ENCODE assay signal across 1 cellular context in the genomic region with DNA sequence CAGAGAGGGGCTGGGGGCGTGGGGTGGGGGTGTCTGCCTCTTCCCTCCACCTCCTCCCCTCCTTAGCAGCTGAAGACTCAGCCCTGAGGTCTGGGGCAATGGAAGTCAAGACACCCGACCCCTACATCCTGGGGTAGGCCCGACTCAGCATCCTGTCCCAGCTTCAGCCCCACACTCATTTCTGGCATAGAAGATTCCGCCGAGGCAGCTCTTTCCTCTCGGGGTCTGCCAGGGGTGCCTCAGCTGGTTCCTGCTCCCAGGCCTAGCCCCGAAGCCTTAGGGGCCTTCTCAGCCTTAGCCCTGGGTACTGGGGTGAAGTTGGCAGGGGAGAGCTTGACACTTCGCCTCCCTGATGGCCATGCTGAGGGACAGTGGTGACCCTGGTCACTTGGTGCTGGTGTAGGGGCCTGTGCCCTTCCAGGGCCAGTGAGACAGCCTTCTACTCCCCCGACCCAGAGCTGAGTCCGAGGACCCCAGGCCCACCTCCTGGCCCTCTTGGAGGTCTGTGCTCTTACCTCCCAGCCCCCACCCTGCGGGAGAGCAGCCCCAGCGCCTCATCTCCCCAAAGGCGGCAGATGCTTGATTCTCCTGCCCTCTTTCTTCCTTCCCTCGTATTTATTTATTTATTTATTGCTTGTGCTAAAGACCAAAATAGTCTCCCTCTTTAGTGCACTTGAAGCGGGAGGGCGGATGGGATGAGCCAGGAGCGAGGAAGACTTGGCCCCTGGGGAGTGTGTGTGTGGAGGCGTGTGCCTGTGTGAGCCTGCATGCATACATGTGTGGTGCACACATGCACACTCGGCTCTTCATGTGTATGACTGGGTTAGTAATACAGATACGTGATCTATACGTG.
TF ChIP-seq lines count a peak whose summit lies in the region.

No MANE protein-coding gene starts in this region.

TF ChIP-seq in H1, 55 proteins besides CTCF, POLR2A, EP300 and RAD21:
- TF ChIP-seq PHF8 (conservative IDR thresholded peaks at IDR 0.05; ENCODE audit: low read depth, low read length): no peak
- TF ChIP-seq, protein P1, sequence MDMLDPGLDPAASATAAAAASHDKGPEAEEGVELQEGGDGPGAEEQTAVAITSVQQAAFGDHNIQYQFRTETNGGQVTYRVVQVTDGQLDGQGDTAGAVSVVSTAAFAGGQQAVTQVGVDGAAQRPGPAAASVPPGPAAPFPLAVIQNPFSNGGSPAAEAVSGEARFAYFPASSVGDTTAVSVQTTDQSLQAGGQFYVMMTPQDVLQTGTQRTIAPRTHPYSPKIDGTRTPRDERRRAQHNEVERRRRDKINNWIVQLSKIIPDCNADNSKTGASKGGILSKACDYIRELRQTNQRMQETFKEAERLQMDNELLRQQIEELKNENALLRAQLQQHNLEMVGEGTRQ (IDR thresholded peaks at IDR 0.05; ENCODE audit: low read length): no peak
- no peak for TF ChIP-seq JUN (IDR thresholded peaks at IDR 0.05; ENCODE audit: low read depth, low read length)
- no peak for TF ChIP-seq CBX5 (IDR thresholded peaks at IDR 0.05; ENCODE audit: low read depth, low read length)
- TF ChIP-seq ASH2L (IDR thresholded peaks at IDR 0.05; ENCODE audit: low read length): no peak
- no peak for TF ChIP-seq MAFK (IDR thresholded peaks at IDR 0.05; ENCODE audit: low read depth, low read length)
- no peak for TF ChIP-seq RNF2 (IDR thresholded peaks at IDR 0.05; ENCODE audit: borderline replicate concordance, low read depth, low read length, missing control alignments, poor library complexity, severe bottlenecking)
- TF ChIP-seq CBX8 (IDR thresholded peaks at IDR 0.05; ENCODE audit: borderline replicate concordance, low read depth, low read length): no peak
- no peak for TF ChIP-seq KDM5A (IDR thresholded peaks at IDR 0.05; ENCODE audit: low read length)
- TF ChIP-seq CREB1 (IDR thresholded peaks at IDR 0.05): no peak
